Comparison of ENCODE assay signal across 15 cellular contexts in the genomic region with DNA sequence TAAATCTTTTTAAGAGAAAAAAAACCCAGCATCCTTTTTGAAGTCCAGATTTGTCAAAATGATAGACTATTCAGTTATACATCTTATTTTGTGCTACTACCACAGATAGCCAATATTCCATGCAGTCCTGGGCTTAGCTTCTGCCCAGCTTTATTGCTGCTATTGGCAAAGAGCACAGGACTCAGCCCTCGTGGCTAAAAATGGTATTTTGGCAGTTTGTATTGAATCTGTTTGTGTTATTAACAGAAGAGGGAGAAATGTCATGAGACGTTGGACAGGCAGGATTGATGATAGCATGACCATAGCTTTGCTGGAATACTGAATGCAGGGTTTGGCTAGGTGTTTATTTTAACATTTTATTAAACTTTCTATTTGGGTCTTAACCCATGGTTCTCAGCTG. TPM values are rescaled to one million over a fixed set of nuclear protein-coding genes. Genes with fewer than 3 reads are reported as not detected.
A peak's percentile ranks its signal among the peaks of the same experiment; 100 is the strongest.
DNase-seq lines count a peak whose midpoint lies in the region; ATAC-seq and TF ChIP-seq lines count a peak whose summit lies in the region.
"Had no signal": no experiment of that assay in that cellular context is flagged by ENCODE, and none has a peak within 500 bp of the region (broad histone marks: within the 10 kb centered on the region; RNA-seq: fewer than 3 reads in every experiment).

No MANE protein-coding gene starts in this region.

- intact Hi-C loops in psoas muscle (cut with DNase I): no loop called here

- H3K14ac ChIP-seq in neuronal stem cell (ENCODE audit: low read length): no peak overlapping the region

- no peak for ATAC-seq in psoas muscle
- no peak for ATAC-seq in GM18909 (IDR thresholded peaks at IDR 0.05; ENCODE audit: poor library complexity, unreplicated experiment)
- ATAC-seq: GM23338 had no signal

- no peak overlapping the region for H3K23ac ChIP-seq in neuronal stem cell (ENCODE audit: low read depth, low read length, poor library complexity)

- peak; percentile 19 for DNase-seq in AG10803 (ENCODE audit: low read depth)
- DNase-seq in NCI-H446 treated with DMSO at 0.1 percent for 48 hours (lab: John Stamatoyannopoulos, UW): peak; percentile 42
- DNase-seq in psoas muscle: no peak
- no peak for DNase-seq in HCEC 1CT
- DNase-seq in stimulated activated CD8-positive, alpha-beta memory T cell treated with anti-CD3 and anti-CD28 coated beads, Interleukin-4, amount 100 ng/mL, for 48 hours: no peak
- no peak for DNase-seq in neuronal stem cell (ENCODE audit: low spot score)
- DNase-seq: KBM-7, NCI-H1436, NCI-H2029 treated with DMSO at 0.1 percent for 48 hours, NCI-H2171 treated with DMSO at 0.1 percent for 48 hours, NCI-H748 treated with DMSO at 0.1 percent for 48 hours had no signal

- no peak overlapping the region for H2BK15ac ChIP-seq in neuronal stem cell (ENCODE audit: low read length)

- TF ChIP-seq CTCF in AG10803 (conservative IDR thresholded peaks at IDR 0.05; ENCODE audit: low read length) (no peak; the same call in 1 of the 2 replicates), psoas muscle (IDR thresholded peaks at IDR 0.05) (no peak)

- H3K4ac ChIP-seq in neuronal stem cell (ENCODE audit: low read length): no peak overlapping the region

- H2BK12ac ChIP-seq in neuronal stem cell (ENCODE audit: low read length): no peak overlapping the region

- H3K27ac ChIP-seq in cingulate gyrus (ENCODE audit: low read depth, low read length) (peak overlapping the region; percentile 33), psoas muscle (peak overlapping the region; percentile 70), neuronal stem cell (replicated peaks; ENCODE audit: low read length) (no peak overlapping the region)
- H3K27ac ChIP-seq: SJSA1 had no signal

- H3K4me3 ChIP-seq in AG10803 (ENCODE audit: low read length) (no peak overlapping the region), psoas muscle (no peak overlapping the region), neuronal stem cell (ENCODE audit: low read length in 2 of 2) (no peak overlapping the region)
- H3K4me3 ChIP-seq: GM23338, SJSA1 had no signal

- no peak overlapping the region for H2AK5ac ChIP-seq in neuronal stem cell (ENCODE audit: low read depth, low read length)

- H3K27me3 ChIP-seq in psoas muscle (ENCODE audit: insufficient read depth in 3 of 3, low read length in 2 of 3) (no peaks in the 10 kb centered on the region), neuronal stem cell (ENCODE audit: control insufficient read depth in 3 of 3, insufficient read depth in 3 of 3, low read depth in 1 of 3, low read length in 3 of 3) (no peaks in the 10 kb centered on the region)
- H3K27me3 ChIP-seq: SJSA1 had no signal

- H3K4me1 ChIP-seq in psoas muscle (peaks cover 46% of the 10 kb centered on the region), neuronal stem cell (ENCODE audit: control insufficient read depth in 2 of 2, insufficient read depth in 1 of 2, low read depth in 1 of 2, low read length in 2 of 2) (peaks cover 0 to 10% of the 10 kb centered on the region in 2 donors)

- 17 to 28% (median 22%) methylated on average over 2 of the region's 2 CpGs for WGBS in psoas muscle, 3 donors
- WGBS in neuronal stem cell (ENCODE audit: extremely low coverage in 2 of 2, insufficient read length in 2 of 2, insufficient replicate concordance in 1 of 2), 2 donors: no CpG with 5 or more reads among the region's 2 CpGs

- no peak overlapping the region for H2AFZ ChIP-seq in neuronal stem cell (ENCODE audit: low read length)
- H2AFZ ChIP-seq: GM23338 had no signal

- H2BK5ac ChIP-seq in neuronal stem cell (ENCODE audit: low read length): no peak overlapping the region

- no peak overlapping the region for H4K8ac ChIP-seq in neuronal stem cell (ENCODE audit: low read depth, low read length)

- H3K9me3 ChIP-seq in psoas muscle (no peaks in the 10 kb centered on the region), neuronal stem cell (replicated peaks in 1 of 2; ENCODE audit: control insufficient read depth in 2 of 2, insufficient read depth in 1 of 2, low read depth in 1 of 2, low read length in 2 of 2) (peaks cover 0 to 4% of the 10 kb centered on the region in 2 donors)
- H3K9me3 ChIP-seq: SJSA1 had no signal

- no peak overlapping the region for H3K4me2 ChIP-seq in neuronal stem cell (ENCODE audit: insufficient read depth, low read length, poor library complexity, severe bottlenecking)
- H3K4me2 ChIP-seq: GM23338 had no signal

- H3K79me1 ChIP-seq in neuronal stem cell (ENCODE audit: low read depth, low read length): no peaks in the 10 kb centered on the region

- H4K91ac ChIP-seq in neuronal stem cell (ENCODE audit: low read depth, low read length, poor library complexity): no peak overlapping the region

- H3K18ac ChIP-seq in neuronal stem cell (ENCODE audit: low read length): no peak overlapping the region

- H3K36me3 ChIP-seq in psoas muscle (ENCODE audit: insufficient read depth in 1 of 2, low read depth in 1 of 2) (peaks cover 0 to 10% of the 10 kb centered on the region in 2 donors), neuronal stem cell (replicated peaks in 1 of 2; ENCODE audit: control insufficient read depth in 2 of 2, insufficient read depth in 2 of 2, low read length in 2 of 2) (peaks cover 1 to 53% of the 10 kb centered on the region in 2 donors)

- H3K9ac ChIP-seq in neuronal stem cell (ENCODE audit: low read depth, low read length, poor library complexity): no peak overlapping the region

- H2BK120ac ChIP-seq in neuronal stem cell (ENCODE audit: low read depth, low read length): no peak overlapping the region

RNA-seq across cellular contexts. Expression of gene ELAC1, which starts 19.4 kb away (rescaled TPM):
- total RNA-seq in psoas muscle: 1 to 10 TPM; 2.8 to 5.4 (median 3.8) TPM
- polyA plus RNA-seq in psoas muscle: 1 to 10 TPM; 1.6 to 4.2 (median 1.7) TPM
- polyA plus RNA-seq in neuronal stem cell (2013, experiment 1 of 2): 5.8 TPM
- polyA plus RNA-seq in neuronal stem cell (2013, experiment 2 of 2): 6.0 TPM

RNA-seq across cellular contexts. Expression of gene SMAD4, which starts 42.8 kb away (rescaled TPM):
- total RNA-seq in psoas muscle: 100 to 1,000 TPM in 2 of 4 donors, 10 to 100 TPM in 2; 92.7 to 128 (median 112) TPM
- polyA plus RNA-seq in psoas muscle: 10 to 100 TPM; 35.6 to 80.8 (median 39.3) TPM
- polyA plus RNA-seq in neuronal stem cell (2013, experiment 1 of 2): 75.0 TPM
- 79.4 TPM for polyA plus RNA-seq in neuronal stem cell (2013, experiment 2 of 2)

Comparison
In these comparisons a context has a peak if more than half of its experiments do, and no peak if none do; other contexts are left out.
1. DNase-seq: peak in AG10803 (single experiment) and NCI-H446 treated with DMSO at 0.1 percent for 48 hours (single experiment); none in psoas muscle (0 of 2), HCEC 1CT (single experiment), stimulated activated CD8-positive, alpha-beta memory T cell treated with anti-CD3 and anti-CD28 coated beads, Interleukin-4, amount 100 ng/mL, for 48 hours (single experiment) and neuronal stem cell (single experiment).